In the genomic region with DNA sequence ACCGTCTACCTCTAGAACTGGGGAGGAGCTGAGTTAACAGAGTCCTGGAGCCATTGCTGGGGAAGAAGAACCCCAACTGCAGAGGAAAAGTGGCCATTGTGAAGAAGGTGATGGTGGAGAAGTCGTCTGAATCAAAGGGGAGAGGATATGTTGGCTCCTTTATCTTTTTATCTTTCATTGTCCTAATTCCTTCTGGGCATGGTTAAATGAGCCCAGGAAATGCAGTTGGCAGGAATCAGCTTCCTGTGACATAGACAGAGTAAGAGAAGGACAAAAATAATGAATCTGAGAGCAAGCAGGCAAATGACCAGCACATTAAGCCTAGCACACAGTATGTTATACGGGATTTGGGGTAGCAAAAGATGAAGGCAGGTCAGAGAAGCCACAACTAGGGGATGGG, we compare ENCODE assay signal across 2 cellular contexts.
TF ChIP-seq lines count a peak whose summit lies in the region.

No MANE protein-coding gene starts in this region.

TF ChIP-seq in IMR-90, 13 proteins besides CTCF, POLR2A, EP300 and RAD21:
- TF ChIP-seq ELK1 (IDR thresholded peaks at IDR 0.05; ENCODE audit: borderline replicate concordance, low read depth, low read length) = no peak
- no peak for TF ChIP-seq BHLHE40 (IDR thresholded peaks at IDR 0.05; ENCODE audit: low read depth, low read length)
- TF ChIP-seq MXI1 (IDR thresholded peaks at IDR 0.05; ENCODE audit: borderline replicate concordance, low read depth, low read length) = no peak
- TF ChIP-seq, protein P1, sequence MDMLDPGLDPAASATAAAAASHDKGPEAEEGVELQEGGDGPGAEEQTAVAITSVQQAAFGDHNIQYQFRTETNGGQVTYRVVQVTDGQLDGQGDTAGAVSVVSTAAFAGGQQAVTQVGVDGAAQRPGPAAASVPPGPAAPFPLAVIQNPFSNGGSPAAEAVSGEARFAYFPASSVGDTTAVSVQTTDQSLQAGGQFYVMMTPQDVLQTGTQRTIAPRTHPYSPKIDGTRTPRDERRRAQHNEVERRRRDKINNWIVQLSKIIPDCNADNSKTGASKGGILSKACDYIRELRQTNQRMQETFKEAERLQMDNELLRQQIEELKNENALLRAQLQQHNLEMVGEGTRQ (IDR thresholded peaks at IDR 0.05; ENCODE audit: low read depth, low read length) = no peak
- no peak for TF ChIP-seq FOS (IDR thresholded peaks at IDR 0.05; ENCODE audit: low read depth, low read length)
- TF ChIP-seq MAZ (IDR thresholded peaks at IDR 0.05; ENCODE audit: borderline replicate concordance, low read depth, low read length) = no peak
- TF ChIP-seq MAFK (IDR thresholded peaks at IDR 0.05; ENCODE audit: low read depth, low read length) = no peak
- TF ChIP-seq NFE2L2 (IDR thresholded peaks at IDR 0.05; ENCODE audit: low read depth, low read length) = no peak
- TF ChIP-seq CHD1 (IDR thresholded peaks at IDR 0.05; ENCODE audit: low read depth, low read length) = no peak
- TF ChIP-seq CEBPB (IDR thresholded peaks at IDR 0.05; ENCODE audit: low read depth, low read length) = no peak
- TF ChIP-seq SMC3 (IDR thresholded peaks at IDR 0.05; ENCODE audit: low read depth, low read length) = no peak
- TF ChIP-seq RCOR1 (IDR thresholded peaks at IDR 0.05; ENCODE audit: insufficient replicate concordance, low read length) = no peak
- TF ChIP-seq RFX5 (IDR thresholded peaks at IDR 0.05; ENCODE audit: low read depth, low read length) = no peak
TF ChIP-seq in IMR-90: peak in this region for 0.

TF ChIP-seq in H1, 55 proteins besides CTCF, POLR2A, EP300 and RAD21:
- no peak for TF ChIP-seq YY1 (IDR thresholded peaks at IDR 0.05; ENCODE audit: low read depth, low read length)
- TF ChIP-seq GABPA (IDR thresholded peaks at IDR 0.05; ENCODE audit: borderline replicate concordance, insufficient read depth, low read length) = no peak
- TF ChIP-seq ASH2L (IDR thresholded peaks at IDR 0.05; ENCODE audit: low read length) = no peak
- no peak for TF ChIP-seq KDM5A (IDR thresholded peaks at IDR 0.05; ENCODE audit: low read length)
- no peak for TF ChIP-seq JUND (IDR thresholded peaks at IDR 0.05; ENCODE audit: low read length)
- no peak for TF ChIP-seq POU5F1 (IDR thresholded peaks at IDR 0.05; ENCODE audit: low read depth, low read length)
- TF ChIP-seq, protein P2, sequence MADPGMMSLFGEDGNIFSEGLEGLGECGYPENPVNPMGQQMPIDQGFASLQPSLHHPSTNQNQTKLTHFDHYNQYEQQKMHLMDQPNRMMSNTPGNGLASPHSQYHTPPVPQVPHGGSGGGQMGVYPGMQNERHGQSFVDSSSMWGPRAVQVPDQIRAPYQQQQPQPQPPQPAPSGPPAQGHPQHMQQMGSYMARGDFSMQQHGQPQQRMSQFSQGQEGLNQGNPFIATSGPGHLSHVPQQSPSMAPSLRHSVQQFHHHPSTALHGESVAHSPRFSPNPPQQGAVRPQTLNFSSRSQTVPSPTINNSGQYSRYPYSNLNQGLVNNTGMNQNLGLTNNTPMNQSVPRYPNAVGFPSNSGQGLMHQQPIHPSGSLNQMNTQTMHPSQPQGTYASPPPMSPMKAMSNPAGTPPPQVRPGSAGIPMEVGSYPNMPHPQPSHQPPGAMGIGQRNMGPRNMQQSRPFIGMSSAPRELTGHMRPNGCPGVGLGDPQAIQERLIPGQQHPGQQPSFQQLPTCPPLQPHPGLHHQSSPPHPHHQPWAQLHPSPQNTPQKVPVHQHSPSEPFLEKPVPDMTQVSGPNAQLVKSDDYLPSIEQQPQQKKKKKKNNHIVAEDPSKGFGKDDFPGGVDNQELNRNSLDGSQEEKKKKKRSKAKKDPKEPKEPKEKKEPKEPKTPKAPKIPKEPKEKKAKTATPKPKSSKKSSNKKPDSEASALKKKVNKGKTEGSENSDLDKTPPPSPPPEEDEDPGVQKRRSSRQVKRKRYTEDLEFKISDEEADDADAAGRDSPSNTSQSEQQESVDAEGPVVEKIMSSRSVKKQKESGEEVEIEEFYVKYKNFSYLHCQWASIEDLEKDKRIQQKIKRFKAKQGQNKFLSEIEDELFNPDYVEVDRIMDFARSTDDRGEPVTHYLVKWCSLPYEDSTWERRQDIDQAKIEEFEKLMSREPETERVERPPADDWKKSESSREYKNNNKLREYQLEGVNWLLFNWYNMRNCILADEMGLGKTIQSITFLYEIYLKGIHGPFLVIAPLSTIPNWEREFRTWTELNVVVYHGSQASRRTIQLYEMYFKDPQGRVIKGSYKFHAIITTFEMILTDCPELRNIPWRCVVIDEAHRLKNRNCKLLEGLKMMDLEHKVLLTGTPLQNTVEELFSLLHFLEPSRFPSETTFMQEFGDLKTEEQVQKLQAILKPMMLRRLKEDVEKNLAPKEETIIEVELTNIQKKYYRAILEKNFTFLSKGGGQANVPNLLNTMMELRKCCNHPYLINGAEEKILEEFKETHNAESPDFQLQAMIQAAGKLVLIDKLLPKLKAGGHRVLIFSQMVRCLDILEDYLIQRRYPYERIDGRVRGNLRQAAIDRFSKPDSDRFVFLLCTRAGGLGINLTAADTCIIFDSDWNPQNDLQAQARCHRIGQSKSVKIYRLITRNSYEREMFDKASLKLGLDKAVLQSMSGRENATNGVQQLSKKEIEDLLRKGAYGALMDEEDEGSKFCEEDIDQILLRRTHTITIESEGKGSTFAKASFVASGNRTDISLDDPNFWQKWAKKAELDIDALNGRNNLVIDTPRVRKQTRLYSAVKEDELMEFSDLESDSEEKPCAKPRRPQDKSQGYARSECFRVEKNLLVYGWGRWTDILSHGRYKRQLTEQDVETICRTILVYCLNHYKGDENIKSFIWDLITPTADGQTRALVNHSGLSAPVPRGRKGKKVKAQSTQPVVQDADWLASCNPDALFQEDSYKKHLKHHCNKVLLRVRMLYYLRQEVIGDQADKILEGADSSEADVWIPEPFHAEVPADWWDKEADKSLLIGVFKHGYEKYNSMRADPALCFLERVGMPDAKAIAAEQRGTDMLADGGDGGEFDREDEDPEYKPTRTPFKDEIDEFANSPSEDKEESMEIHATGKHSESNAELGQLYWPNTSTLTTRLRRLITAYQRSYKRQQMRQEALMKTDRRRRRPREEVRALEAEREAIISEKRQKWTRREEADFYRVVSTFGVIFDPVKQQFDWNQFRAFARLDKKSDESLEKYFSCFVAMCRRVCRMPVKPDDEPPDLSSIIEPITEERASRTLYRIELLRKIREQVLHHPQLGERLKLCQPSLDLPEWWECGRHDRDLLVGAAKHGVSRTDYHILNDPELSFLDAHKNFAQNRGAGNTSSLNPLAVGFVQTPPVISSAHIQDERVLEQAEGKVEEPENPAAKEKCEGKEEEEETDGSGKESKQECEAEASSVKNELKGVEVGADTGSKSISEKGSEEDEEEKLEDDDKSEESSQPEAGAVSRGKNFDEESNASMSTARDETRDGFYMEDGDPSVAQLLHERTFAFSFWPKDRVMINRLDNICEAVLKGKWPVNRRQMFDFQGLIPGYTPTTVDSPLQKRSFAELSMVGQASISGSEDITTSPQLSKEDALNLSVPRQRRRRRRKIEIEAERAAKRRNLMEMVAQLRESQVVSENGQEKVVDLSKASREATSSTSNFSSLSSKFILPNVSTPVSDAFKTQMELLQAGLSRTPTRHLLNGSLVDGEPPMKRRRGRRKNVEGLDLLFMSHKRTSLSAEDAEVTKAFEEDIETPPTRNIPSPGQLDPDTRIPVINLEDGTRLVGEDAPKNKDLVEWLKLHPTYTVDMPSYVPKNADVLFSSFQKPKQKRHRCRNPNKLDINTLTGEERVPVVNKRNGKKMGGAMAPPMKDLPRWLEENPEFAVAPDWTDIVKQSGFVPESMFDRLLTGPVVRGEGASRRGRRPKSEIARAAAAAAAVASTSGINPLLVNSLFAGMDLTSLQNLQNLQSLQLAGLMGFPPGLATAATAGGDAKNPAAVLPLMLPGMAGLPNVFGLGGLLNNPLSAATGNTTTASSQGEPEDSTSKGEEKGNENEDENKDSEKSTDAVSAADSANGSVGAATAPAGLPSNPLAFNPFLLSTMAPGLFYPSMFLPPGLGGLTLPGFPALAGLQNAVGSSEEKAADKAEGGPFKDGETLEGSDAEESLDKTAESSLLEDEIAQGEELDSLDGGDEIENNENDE (IDR thresholded peaks at IDR 0.05; ENCODE audit: insufficient replicate concordance, low read length) = no peak
- TF ChIP-seq, protein P3, sequence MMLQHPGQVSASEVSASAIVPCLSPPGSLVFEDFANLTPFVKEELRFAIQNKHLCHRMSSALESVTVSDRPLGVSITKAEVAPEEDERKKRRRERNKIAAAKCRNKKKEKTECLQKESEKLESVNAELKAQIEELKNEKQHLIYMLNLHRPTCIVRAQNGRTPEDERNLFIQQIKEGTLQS (IDR thresholded peaks at IDR 0.05; ENCODE audit: insufficient read depth, low read depth, low read length) = no peak
- no peak for TF ChIP-seq RBBP5 (IDR thresholded peaks at IDR 0.05; ENCODE audit: borderline replicate concordance, low read depth, low read length)
- no peak for TF ChIP-seq TBP (IDR thresholded peaks at IDR 0.05; ENCODE audit: low read depth, low read length)
- TF ChIP-seq SIX5 (IDR thresholded peaks at IDR 0.05; ENCODE audit: low read depth, low read length) = no peak
- TF ChIP-seq, protein P1 (IDR thresholded peaks at IDR 0.05; ENCODE audit: low read length) = no peak
- no peak for TF ChIP-seq EZH2 (IDR thresholded peaks at IDR 0.05; ENCODE audit: low read depth, low read length, severe bottlenecking)
- TF ChIP-seq HDAC2 (IDR thresholded peaks at IDR 0.05; ENCODE audit: borderline replicate concordance in 1 of 2, low read depth in 2 of 2, low read length in 2 of 2) = no peak
- TF ChIP-seq NANOG (IDR thresholded peaks at IDR 0.05; ENCODE audit: insufficient read depth, low read depth, low read length, poor library complexity, severe bottlenecking) = no peak
- TF ChIP-seq TEAD4 (IDR thresholded peaks at IDR 0.05; ENCODE audit: low read depth, low read length) = no peak
- no peak for TF ChIP-seq CHD2 (IDR thresholded peaks at IDR 0.05; ENCODE audit: low read length)
- no peak for TF ChIP-seq NRF1 (IDR thresholded peaks at IDR 0.05; ENCODE audit: low read depth, low read length)
- no peak for TF ChIP-seq EGR1 (IDR thresholded peaks at IDR 0.05; ENCODE audit: borderline replicate concordance, low read depth, low read length)
